Comparison of ENCODE assay signal across 1 cellular context in the genomic region with DNA sequence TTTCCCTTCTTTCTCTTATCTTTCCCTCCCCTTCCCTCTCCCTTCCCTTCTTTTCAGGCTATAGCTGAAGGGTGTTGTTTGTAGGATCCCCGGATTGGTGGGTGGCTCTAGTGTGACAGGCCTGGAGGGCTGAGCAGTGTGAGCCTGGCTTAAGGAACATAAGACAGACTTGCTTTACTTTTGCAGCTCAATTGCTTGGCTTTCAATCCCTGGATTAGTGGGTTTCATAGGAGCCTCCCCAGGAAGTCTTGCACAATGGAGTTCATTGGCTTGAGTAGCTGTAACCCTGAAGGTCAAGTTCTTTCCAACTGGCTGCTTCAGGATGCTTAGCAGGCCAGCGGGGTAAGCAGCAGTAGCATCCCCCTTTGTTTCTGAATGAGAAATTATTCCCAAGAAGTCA.
TF ChIP-seq lines count a peak whose summit lies in the region.

No MANE protein-coding gene starts in this region.

TF ChIP-seq in GM23338, 12 proteins besides CTCF, POLR2A, EP300 and RAD21 (continued from another document):
- TF ChIP-seq, protein P1, sequence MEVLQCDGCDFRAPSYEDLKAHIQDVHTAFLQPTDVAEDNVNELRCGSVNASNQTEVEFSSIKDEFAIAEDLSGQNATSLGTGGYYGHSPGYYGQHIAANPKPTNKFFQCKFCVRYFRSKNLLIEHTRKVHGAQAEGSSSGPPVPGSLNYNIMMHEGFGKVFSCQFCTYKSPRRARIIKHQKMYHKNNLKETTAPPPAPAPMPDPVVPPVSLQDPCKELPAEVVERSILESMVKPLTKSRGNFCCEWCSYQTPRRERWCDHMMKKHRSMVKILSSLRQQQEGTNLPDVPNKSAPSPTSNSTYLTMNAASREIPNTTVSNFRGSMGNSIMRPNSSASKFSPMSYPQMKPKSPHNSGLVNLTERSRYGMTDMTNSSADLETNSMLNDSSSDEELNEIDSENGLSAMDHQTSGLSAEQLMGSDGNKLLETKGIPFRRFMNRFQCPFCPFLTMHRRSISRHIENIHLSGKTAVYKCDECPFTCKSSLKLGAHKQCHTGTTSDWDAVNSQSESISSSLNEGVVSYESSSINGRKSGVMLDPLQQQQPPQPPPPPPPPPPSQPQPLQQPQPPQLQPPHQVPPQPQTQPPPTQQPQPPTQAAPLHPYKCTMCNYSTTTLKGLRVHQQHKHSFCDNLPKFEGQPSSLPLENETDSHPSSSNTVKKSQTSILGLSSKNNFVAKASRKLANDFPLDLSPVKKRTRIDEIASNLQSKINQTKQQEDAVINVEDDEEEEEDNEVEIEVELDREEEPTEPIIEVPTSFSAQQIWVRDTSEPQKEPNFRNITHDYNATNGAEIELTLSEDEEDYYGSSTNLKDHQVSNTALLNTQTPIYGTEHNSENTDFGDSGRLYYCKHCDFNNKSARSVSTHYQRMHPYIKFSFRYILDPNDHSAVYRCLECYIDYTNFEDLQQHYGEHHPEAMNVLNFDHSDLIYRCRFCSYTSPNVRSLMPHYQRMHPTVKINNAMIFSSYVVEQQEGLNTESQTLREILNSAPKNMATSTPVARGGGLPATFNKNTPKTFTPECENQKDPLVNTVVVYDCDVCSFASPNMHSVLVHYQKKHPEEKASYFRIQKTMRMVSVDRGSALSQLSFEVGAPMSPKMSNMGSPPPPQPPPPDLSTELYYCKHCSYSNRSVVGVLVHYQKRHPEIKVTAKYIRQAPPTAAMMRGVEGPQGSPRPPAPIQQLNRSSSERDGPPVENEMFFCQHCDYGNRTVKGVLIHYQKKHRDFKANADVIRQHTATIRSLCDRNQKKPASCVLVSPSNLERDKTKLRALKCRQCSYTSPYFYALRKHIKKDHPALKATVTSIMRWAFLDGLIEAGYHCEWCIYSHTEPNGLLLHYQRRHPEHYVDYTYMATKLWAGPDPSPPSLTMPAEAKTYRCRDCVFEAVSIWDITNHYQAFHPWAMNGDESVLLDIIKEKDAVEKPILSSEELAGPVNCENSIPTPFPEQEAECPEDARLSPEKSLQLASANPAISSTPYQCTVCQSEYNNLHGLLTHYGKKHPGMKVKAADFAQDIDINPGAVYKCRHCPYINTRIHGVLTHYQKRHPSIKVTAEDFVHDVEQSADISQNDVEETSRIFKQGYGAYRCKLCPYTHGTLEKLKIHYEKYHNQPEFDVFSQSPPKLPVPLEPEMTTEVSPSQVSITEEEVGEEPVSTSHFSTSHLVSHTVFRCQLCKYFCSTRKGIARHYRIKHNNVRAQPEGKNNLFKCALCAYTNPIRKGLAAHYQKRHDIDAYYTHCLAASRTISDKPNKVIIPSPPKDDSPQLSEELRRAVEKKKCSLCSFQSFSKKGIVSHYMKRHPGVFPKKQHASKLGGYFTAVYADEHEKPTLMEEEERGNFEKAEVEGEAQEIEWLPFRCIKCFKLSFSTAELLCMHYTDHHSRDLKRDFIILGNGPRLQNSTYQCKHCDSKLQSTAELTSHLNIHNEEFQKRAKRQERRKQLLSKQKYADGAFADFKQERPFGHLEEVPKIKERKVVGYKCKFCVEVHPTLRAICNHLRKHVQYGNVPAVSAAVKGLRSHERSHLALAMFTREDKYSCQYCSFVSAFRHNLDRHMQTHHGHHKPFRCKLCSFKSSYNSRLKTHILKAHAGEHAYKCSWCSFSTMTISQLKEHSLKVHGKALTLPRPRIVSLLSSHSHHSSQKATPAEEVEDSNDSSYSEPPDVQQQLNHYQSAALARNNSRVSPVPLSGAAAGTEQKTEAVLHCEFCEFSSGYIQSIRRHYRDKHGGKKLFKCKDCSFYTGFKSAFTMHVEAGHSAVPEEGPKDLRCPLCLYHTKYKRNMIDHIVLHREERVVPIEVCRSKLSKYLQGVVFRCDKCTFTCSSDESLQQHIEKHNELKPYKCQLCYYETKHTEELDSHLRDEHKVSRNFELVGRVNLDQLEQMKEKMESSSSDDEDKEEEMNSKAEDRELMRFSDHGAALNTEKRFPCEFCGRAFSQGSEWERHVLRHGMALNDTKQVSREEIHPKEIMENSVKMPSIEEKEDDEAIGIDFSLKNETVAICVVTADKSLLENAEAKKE (CRISPR knock-in tag; IDR thresholded peaks at IDR 0.05): no peak
- TF ChIP-seq NANOG (IDR thresholded peaks at IDR 0.05; ENCODE audit: borderline replicate concordance): no peak
